9 cellular contexts compared by ENCODE assay signal in genomic region chr2:218260742-218261423, GRCh38. TPM values are rescaled to one million over a fixed set of nuclear protein-coding genes. Genes with fewer than 3 reads are reported as not detected.
A peak's percentile ranks its signal among the peaks of the same experiment; 100 is the strongest.
DNase-seq lines count a peak whose midpoint lies in the region; ATAC-seq lines count a peak whose summit lies in the region.
"Had no signal": no experiment of that assay in that cellular context is flagged by ENCODE, and none has a peak within 500 bp of the region (broad histone marks: within the 10 kb centered on the region; RNA-seq: fewer than 3 reads in every experiment).

TSS of gene GPBAR1 (plus strand) at chr2:218261015. CDS start at chr2:218262725, 1,710 bp downstream.

- H3K4me1 ChIP-seq in muscle layer of duodenum (ENCODE audit: control insufficient read depth in 1 of 2, insufficient read depth in 2 of 2, low read length in 2 of 2) (peaks cover 44 to 65% of the 10 kb centered on the region in 2 donors), aorta (ENCODE audit: control insufficient read depth in 1 of 2, insufficient read depth in 2 of 2, low read length in 2 of 2) (no peaks in the 10 kb centered on the region)

- DNase-seq in activated naive CD8-positive, alpha-beta T cell treated with anti-CD3 and anti-CD28 coated beads, Interleukin-2, amount 50 U/mL, for 24 hours: no peak
- DNase-seq in aorta: peak; percentile 67 to 79
- DNase-seq in EL: no peak
- DNase-seq in MG63: no peak
- DNase-seq in NCI-H1436 treated with DMSO at 0.1 percent for 48 hours (lab: John Stamatoyannopoulos, UW): no peak
- DNase-seq: DND-41 had no signal

- peak within 1 kb of the TSS; percentile 37 to 38 for H3K4me3 ChIP-seq in muscle layer of duodenum (ENCODE audit: low read depth in 1 of 2, low read length in 2 of 2)
- H3K4me3 ChIP-seq in aorta (ENCODE audit: low read length in 2 of 2): no peak within 1 kb of the TSS
- H3K4me3 ChIP-seq in MG63: no peak within 1 kb of the TSS

- H3K27me3 ChIP-seq in muscle layer of duodenum (ENCODE audit: low read depth, low read length) (no peaks in the 10 kb centered on the region), aorta (ENCODE audit: control insufficient read depth in 1 of 2, insufficient read depth in 2 of 2, low read length in 1 of 2) (no peaks in the 10 kb centered on the region), MG63 (no peaks in the 10 kb centered on the region)

- ATAC-seq in activated naive CD8-positive, alpha-beta T cell treated with anti-CD3 and anti-CD28 coated beads, Interleukin-2, amount 50 U/mL, for 24 hours: no peak
- no peak for ATAC-seq in aorta (ENCODE audit: low FRiP score)

- H3K27ac Mint-ChIP-seq in activated naive CD8-positive, alpha-beta T cell: peak within 1 kb of the TSS; percentile 66
- H3K27ac Mint-ChIP-seq in activated naive CD8-positive, alpha-beta T cell treated with anti-CD3 and anti-CD28 coated beads, Interleukin-2, amount 50 U/mL, for 24 hours: no peak within 1 kb of the TSS
- H3K27ac Mint-ChIP-seq in dendritic cell treated with granulocyte-macrophage colony-stimulating factor and Interleukin-4, amounts not matched to agents 40 ng/mL and 50 ng/mL, for 4 days: peak within 1 kb of the TSS; percentile 81

- H3K36me3 Mint-ChIP-seq in activated naive CD8-positive, alpha-beta T cell: peaks cover 2% of the 10 kb centered on the region
- H3K36me3 Mint-ChIP-seq in activated naive CD8-positive, alpha-beta T cell treated with anti-CD3 and anti-CD28 coated beads, Interleukin-2, amount 50 U/mL, for 24 hours (ENCODE audit: low read depth): peaks cover 10% of the 10 kb centered on the region
- H3K36me3 Mint-ChIP-seq in dendritic cell treated with granulocyte-macrophage colony-stimulating factor and Interleukin-4, amounts not matched to agents 40 ng/mL and 50 ng/mL, for 4 days (ENCODE audit: low read depth): peaks cover 45% of the 10 kb centered on the region

- H3K9me3 ChIP-seq in muscle layer of duodenum (ENCODE audit: control insufficient read depth in 1 of 2, low read length in 2 of 2): no peaks in the 10 kb centered on the region
- no peaks in the 10 kb centered on the region for H3K9me3 ChIP-seq in aorta (ENCODE audit: control insufficient read depth, low read length)
- H3K9me3 ChIP-seq in MG63: no peaks in the 10 kb centered on the region

- H3K4me3 Mint-ChIP-seq in activated naive CD8-positive, alpha-beta T cell: no peak within 1 kb of the TSS
- no peak within 1 kb of the TSS for H3K4me3 Mint-ChIP-seq in activated naive CD8-positive, alpha-beta T cell treated with anti-CD3 and anti-CD28 coated beads, Interleukin-2, amount 50 U/mL, for 24 hours
- peak within 1 kb of the TSS; percentile 68 for H3K4me3 Mint-ChIP-seq in dendritic cell treated with granulocyte-macrophage colony-stimulating factor and Interleukin-4, amounts not matched to agents 40 ng/mL and 50 ng/mL, for 4 days

- H3K27me3 Mint-ChIP-seq in activated naive CD8-positive, alpha-beta T cell: no peaks in the 10 kb centered on the region
- H3K27me3 Mint-ChIP-seq in activated naive CD8-positive, alpha-beta T cell treated with anti-CD3 and anti-CD28 coated beads, Interleukin-2, amount 50 U/mL, for 24 hours: no peaks in the 10 kb centered on the region
- H3K27me3 Mint-ChIP-seq in dendritic cell treated with granulocyte-macrophage colony-stimulating factor and Interleukin-4, amounts not matched to agents 40 ng/mL and 50 ng/mL, for 4 days: no peaks in the 10 kb centered on the region

- no peaks in the 10 kb centered on the region for H3K9me3 Mint-ChIP-seq in activated naive CD8-positive, alpha-beta T cell (ENCODE audit: low read depth)
- H3K9me3 Mint-ChIP-seq in activated naive CD8-positive, alpha-beta T cell treated with anti-CD3 and anti-CD28 coated beads, Interleukin-2, amount 50 U/mL, for 24 hours: no peaks in the 10 kb centered on the region
- H3K9me3 Mint-ChIP-seq in dendritic cell treated with granulocyte-macrophage colony-stimulating factor and Interleukin-4, amounts not matched to agents 40 ng/mL and 50 ng/mL, for 4 days: no peaks in the 10 kb centered on the region

- H3K27ac ChIP-seq in muscle layer of duodenum (ENCODE audit: low read length) (peak within 1 kb of the TSS; percentile 74), aorta (ENCODE audit: low read depth in 1 of 2, low read length in 2 of 2) (no peak within 1 kb of the TSS)

- 64% methylated on average over 10 of the region's 10 CpGs for WGBS in aorta, 2 donors

- H3K36me3 ChIP-seq in muscle layer of duodenum (ENCODE audit: control insufficient read depth in 1 of 2, insufficient read depth in 2 of 2, low read length in 2 of 2) (peaks cover 19 to 27% of the 10 kb centered on the region in 2 donors), aorta (ENCODE audit: control insufficient read depth in 1 of 2, insufficient read depth in 2 of 2, low read length in 1 of 2) (no peaks in the 10 kb centered on the region), MG63 (peaks cover 14% of the 10 kb centered on the region)

- peaks cover 24% of the 10 kb centered on the region for H3K4me1 Mint-ChIP-seq in activated naive CD8-positive, alpha-beta T cell (ENCODE audit: low read depth)
- peaks cover 47% of the 10 kb centered on the region for H3K4me1 Mint-ChIP-seq in activated naive CD8-positive, alpha-beta T cell treated with anti-CD3 and anti-CD28 coated beads, Interleukin-2, amount 50 U/mL, for 24 hours
- H3K4me1 Mint-ChIP-seq in dendritic cell treated with granulocyte-macrophage colony-stimulating factor and Interleukin-4, amounts not matched to agents 40 ng/mL and 50 ng/mL, for 4 days (ENCODE audit: low read depth): peaks cover 98% of the 10 kb centered on the region

- intact Hi-C loops in dendritic cell treated with granulocyte-macrophage colony-stimulating factor and Interleukin-4, amounts not matched to agents 40 ng/mL and 50 ng/mL, for 4 days (cut with micrococcal nuclease): no loop called here
- intact Hi-C loops in aorta (cut with DNase I): loop anchor here in 1 of 2 donors (10.0 kb wide), 1 partner anchor 304 kb away; the partner anchor contains the start of genes CNOT9 and USP37

RNA-seq across cellular contexts. Expression of gene GPBAR1, which starts in this region (rescaled TPM):
- 1 to 10 TPM; 1.6 to 3.7 TPM for total RNA-seq in aorta
- 1 to 10 TPM in 1 of 2 donors, under 1 TPM in 1; 0.46 to 3.1 TPM for polyA plus RNA-seq in aorta
- total RNA-seq in MG63 (2014; rRNA removed; shearing (Covaris generic); ENCODE audit: low replicate concordance): not detected in 2 replicates

Comparison
In these comparisons a context has a peak if more than half of its experiments do, and no peak if none do; other contexts are left out.
1. DNase-seq: peak in aorta (2 of 2); none in activated naive CD8-positive, alpha-beta T cell treated with anti-CD3 and anti-CD28 coated beads, Interleukin-2, amount 50 U/mL, for 24 hours (single experiment), EL (single experiment), MG63 (single experiment) and NCI-H1436 treated with DMSO at 0.1 percent for 48 hours (single experiment).
2. H3K4me3 ChIP-seq: peak in muscle layer of duodenum (2 of 2); none in aorta (0 of 2) and MG63 (single experiment).